24 cellular contexts compared by ENCODE assay signal in genomic region chr20:59720013-59720412, GRCh38.
"Had no signal": no experiment of that assay in that cellular context is flagged by ENCODE, and none has a peak within 500 bp of the region (broad histone marks: within the 10 kb centered on the region; RNA-seq: fewer than 3 reads in every experiment).

No MANE protein-coding gene starts in this region.

- H3K27ac ChIP-seq: SJSA1, SK-N-MC had no signal

- H3K4me1 ChIP-seq: SJSA1 had no signal

- H3K4me3 ChIP-seq: MG63, SJSA1, SK-N-MC had no signal

- ATAC-seq: HepG2 had no signal

- H3K36me3 ChIP-seq: MG63, SJSA1 had no signal

- H3K9me3 ChIP-seq: MG63, SJSA1 had no signal

- H3K27me3 ChIP-seq: MG63, SJSA1 had no signal

- DNase-seq: IMR-90, Karpas-422, KG1, MG63, NCI-H1092, NCI-H1105 treated with DMSO at 0.1 percent for 48 hours, NCI-H1417 treated with DMSO at 0.1 percent for 48 hours, NCI-H146, NCI-H1694 treated with DMSO at 0.1 percent for 48 hours, NCI-H1930, NCI-H2081, NCI-H2171, NCI-H226, NCI-H446, NCI-H510A, NCI-H524 treated with DMSO at 0.1 percent for 48 hours, NCI-H69, NCI-H774, Right ventricle myocardium superior, RPMI8226, SIG-M5 had no signal
